ENCODE assay signal across 9 cellular contexts in the genomic region with DNA sequence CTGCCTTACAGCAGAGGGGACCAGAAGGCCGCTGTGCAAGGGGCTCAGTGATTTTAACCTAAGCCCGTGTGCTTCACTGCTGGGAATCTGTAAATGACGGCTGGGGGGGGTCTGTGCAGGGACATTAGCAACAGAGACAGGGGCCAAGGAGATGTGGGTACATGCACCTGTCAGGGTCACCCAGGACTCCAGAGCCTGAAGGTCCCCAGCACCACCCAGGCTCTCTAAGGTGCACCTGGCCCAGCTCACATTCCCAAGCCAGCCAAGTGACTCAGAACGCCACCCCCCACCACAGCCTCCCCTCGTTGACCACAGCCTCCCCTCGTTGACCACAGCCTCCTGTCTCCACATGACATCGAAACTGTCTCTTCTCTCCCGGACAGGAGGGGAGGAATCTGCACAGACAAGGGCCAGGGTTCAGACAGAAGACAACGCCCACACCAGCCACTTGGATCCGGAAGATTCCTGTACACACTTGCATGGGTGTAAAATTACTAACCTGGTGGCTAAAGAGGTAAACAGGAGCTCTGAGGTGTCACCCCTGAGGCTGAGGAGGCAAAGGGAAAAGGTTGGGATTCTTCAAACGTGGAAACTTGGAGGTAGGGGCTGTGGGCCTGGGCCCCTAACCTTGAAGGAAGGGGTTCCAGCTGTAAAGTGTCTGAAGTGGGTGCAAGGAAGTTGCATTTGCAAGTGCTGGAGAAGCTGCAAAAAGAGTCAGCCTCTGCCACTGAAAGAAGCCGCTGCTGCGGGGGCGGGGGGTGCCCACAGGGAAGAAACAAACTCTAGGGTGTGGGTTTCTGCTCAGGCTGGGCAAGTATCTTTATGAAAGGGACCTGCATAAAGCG. TPM values are rescaled to one million over a fixed set of nuclear protein-coding genes. Genes with fewer than 3 reads are reported as not detected.
DNase-seq lines count a peak whose midpoint lies in the region; ATAC-seq and TF ChIP-seq lines count a peak whose summit lies in the region.
"Had no signal": no experiment of that assay in that cellular context is flagged by ENCODE, and none has a peak within 500 bp of the region (broad histone marks: within the 10 kb centered on the region; RNA-seq: fewer than 3 reads in every experiment).

No MANE protein-coding gene starts in this region.

- H3K27ac ChIP-seq in VCaP = peak overlapping the region; percentile 99

- peak; percentile 20 to 30 for DNase-seq in stimulated activated CD8-positive, alpha-beta memory T cell treated with anti-CD3 and anti-CD28 coated beads, Interleukin-15, amount 100 ng/mL, for 4 hours (ENCODE audit: low read depth in 2 of 2)
- DNase-seq in SIG-M5 treated with dmso at 0.1 percent for 504 hours (lab: John Stamatoyannopoulos, UW; ENCODE audit: unreplicated experiment) (no peak), dedifferentiated amniotic fluid mesenchymal stem cell (ENCODE audit: extremely low spot score) (no peak), NCI-H2107 treated with DMSO at 0.1 percent for 48 hours (lab: John Stamatoyannopoulos, UW; ENCODE audit: unreplicated experiment) (no peak)

- ATAC-seq in HG02759 (IDR thresholded peaks at IDR 0.05; ENCODE audit: unreplicated experiment) (peak; percentile 42), esophagus mucosa (peak; percentile 61), GM18519 (IDR thresholded peaks at IDR 0.05; ENCODE audit: low FRiP score, unreplicated experiment) (no peak)

- no peak for TF ChIP-seq CTCF in VCaP (conservative IDR thresholded peaks at IDR 0.05)

RNA-seq across cellular contexts. Expression of a gene that starts 27.0 kb away (rescaled TPM):
- total RNA-seq in esophagus mucosa = 501 TPM
- total RNA-seq: temporal lobe had no signal

RNA-seq across cellular contexts. Expression of a gene that starts 52.4 kb away (rescaled TPM):
- 16.6 TPM for total RNA-seq in esophagus mucosa
- total RNA-seq: temporal lobe had no signal

Comparison
In these comparisons a context has a peak if more than half of its experiments do, and no peak if none do; other contexts are left out.
1. DNase-seq: peak in stimulated activated CD8-positive, alpha-beta memory T cell treated with anti-CD3 and anti-CD28 coated beads, Interleukin-15, amount 100 ng/mL, for 4 hours (2 of 2); none in SIG-M5 treated with dmso at 0.1 percent for 504 hours (single experiment), dedifferentiated amniotic fluid mesenchymal stem cell (single experiment) and NCI-H2107 treated with DMSO at 0.1 percent for 48 hours (single experiment).